ENCODE assay signal across 2 cellular contexts in genomic region chr20:49346682-49347081, GRCh38.
TF ChIP-seq lines count a peak whose summit lies in the region.

No MANE protein-coding gene starts in this region.

TF ChIP-seq in HepG2, 621 proteins besides CTCF, POLR2A, EP300 and RAD21:
- no peak for TF ChIP-seq STAG1 (CRISPR knock-in tag; IDR thresholded peaks at IDR 0.05)

TF ChIP-seq in WTC11, 78 proteins besides CTCF, POLR2A, EP300 and RAD21:
- TF ChIP-seq IRF1 (CRISPR knock-in tag; IDR thresholded peaks at IDR 0.05) = no peak
- TF ChIP-seq E2F1 (CRISPR knock-in tag; IDR thresholded peaks at IDR 0.05) = no peak
- no peak for TF ChIP-seq CREB1 (CRISPR knock-in tag; IDR thresholded peaks at IDR 0.05)
- no peak for TF ChIP-seq ZNF671 (CRISPR knock-in tag; IDR thresholded peaks at IDR 0.05)
- no peak for TF ChIP-seq AFF4 (CRISPR knock-in tag; IDR thresholded peaks at IDR 0.05; ENCODE audit: borderline replicate concordance)
- TF ChIP-seq SOX15 (CRISPR knock-in tag; IDR thresholded peaks at IDR 0.05) = no peak
- no peak for TF ChIP-seq USF2 (CRISPR knock-in tag; IDR thresholded peaks at IDR 0.05)
- no peak for TF ChIP-seq ZNF512 (CRISPR knock-in tag; IDR thresholded peaks at IDR 0.05; ENCODE audit: borderline replicate concordance)
- no peak for TF ChIP-seq IRF2 (CRISPR knock-in tag; IDR thresholded peaks at IDR 0.05; ENCODE audit: borderline replicate concordance, low read depth)
- no peak for TF ChIP-seq ZSCAN18 (CRISPR knock-in tag; IDR thresholded peaks at IDR 0.05)
- no peak for TF ChIP-seq SMAD4 (CRISPR knock-in tag; IDR thresholded peaks at IDR 0.05)
TF ChIP-seq in WTC11: peak in this region for 0.
